1 cellular context compared by ENCODE assay signal in the genomic region with DNA sequence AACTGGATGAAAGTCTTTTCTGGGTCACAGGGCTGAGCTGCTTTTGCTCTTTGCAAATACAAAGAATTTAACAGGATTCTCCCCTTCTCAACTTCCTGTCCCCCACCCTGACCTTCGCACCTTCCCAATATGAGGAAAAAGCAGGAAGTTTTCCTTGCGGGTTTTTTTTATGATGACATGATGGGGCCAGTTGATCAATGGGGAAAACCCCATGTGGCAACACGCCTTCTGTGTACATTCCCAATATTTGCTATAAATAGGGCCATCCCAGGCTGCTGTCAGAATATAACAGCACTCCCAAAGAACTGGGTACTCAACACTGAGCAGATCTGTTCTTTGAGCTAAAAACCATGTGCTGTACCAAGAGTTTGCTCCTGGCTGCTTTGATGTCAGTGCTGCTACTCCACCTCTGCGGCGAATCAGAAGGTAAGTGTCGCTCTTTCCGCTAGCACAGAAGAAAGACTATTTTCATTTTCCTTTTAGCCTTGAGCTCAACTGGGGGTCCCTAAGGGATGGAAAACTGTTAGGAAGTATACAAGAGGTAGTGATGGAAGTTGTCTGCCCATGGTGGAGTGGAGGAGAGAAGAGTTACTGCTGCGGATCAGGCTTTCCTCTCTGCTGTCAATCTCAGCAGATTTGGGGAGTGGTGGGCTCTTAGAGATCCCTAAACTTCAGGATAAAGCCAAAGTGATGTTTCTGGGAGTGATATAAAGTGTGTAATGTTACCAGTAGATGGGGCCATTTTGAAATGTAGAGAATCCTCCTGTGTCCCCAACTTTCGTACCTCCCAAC.
TF ChIP-seq lines count a peak whose summit lies in the region.

A gene with protein sequence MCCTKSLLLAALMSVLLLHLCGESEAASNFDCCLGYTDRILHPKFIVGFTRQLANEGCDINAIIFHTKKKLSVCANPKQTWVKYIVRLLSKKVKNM (plus strand): TSS at position 281 of the 792 bp plus-strand sequence. CDS start 70 bp downstream, at position 351.

TF ChIP-seq in HepG2, 621 proteins besides CTCF, POLR2A, EP300 and RAD21 (continued from another document and continues in another):
- TF ChIP-seq, protein P1, sequence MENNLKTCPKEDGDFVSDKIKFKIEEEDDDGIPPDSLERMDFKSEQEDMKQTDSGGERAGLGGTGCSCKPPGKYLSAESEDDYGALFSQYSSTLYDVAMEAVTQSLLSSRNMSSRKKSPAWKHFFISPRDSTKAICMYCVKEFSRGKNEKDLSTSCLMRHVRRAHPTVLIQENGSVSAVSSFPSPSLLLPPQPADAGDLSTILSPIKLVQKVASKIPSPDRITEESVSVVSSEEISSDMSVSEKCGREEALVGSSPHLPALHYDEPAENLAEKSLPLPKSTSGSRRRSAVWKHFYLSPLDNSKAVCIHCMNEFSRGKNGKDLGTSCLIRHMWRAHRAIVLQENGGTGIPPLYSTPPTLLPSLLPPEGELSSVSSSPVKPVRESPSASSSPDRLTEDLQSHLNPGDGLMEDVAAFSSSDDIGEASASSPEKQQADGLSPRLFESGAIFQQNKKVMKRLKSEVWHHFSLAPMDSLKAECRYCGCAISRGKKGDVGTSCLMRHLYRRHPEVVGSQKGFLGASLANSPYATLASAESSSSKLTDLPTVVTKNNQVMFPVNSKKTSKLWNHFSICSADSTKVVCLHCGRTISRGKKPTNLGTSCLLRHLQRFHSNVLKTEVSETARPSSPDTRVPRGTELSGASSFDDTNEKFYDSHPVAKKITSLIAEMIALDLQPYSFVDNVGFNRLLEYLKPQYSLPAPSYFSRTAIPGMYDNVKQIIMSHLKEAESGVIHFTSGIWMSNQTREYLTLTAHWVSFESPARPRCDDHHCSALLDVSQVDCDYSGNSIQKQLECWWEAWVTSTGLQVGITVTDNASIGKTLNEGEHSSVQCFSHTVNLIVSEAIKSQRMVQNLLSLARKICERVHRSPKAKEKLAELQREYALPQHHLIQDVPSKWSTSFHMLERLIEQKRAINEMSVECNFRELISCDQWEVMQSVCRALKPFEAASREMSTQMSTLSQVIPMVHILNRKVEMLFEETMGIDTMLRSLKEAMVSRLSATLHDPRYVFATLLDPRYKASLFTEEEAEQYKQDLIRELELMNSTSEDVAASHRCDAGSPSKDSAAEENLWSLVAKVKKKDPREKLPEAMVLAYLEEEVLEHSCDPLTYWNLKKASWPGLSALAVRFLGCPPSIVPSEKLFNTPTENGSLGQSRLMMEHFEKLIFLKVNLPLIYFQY (CRISPR knock-in tag; IDR thresholded peaks at IDR 0.05; ENCODE audit: borderline replicate concordance): peak; percentile 8; the same call in 1 of the 2 replicates
- peak; percentile 69 for TF ChIP-seq ZC3H13 (CRISPR knock-in tag; IDR thresholded peaks at IDR 0.05)
- TF ChIP-seq, protein P2, sequence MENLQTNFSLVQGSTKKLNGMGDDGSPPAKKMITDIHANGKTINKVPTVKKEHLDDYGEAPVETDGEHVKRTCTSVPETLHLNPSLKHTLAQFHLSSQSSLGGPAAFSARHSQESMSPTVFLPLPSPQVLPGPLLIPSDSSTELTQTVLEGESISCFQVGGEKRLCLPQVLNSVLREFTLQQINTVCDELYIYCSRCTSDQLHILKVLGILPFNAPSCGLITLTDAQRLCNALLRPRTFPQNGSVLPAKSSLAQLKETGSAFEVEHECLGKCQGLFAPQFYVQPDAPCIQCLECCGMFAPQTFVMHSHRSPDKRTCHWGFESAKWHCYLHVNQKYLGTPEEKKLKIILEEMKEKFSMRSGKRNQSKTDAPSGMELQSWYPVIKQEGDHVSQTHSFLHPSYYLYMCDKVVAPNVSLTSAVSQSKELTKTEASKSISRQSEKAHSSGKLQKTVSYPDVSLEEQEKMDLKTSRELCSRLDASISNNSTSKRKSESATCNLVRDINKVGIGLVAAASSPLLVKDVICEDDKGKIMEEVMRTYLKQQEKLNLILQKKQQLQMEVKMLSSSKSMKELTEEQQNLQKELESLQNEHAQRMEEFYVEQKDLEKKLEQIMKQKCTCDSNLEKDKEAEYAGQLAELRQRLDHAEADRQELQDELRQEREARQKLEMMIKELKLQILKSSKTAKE (CRISPR knock-in tag; IDR thresholded peaks at IDR 0.05; ENCODE audit: borderline replicate concordance): 0 out of 2 replicates have a peak, but pooled peaks have one; percentile 40
- TF ChIP-seq, protein P3, sequence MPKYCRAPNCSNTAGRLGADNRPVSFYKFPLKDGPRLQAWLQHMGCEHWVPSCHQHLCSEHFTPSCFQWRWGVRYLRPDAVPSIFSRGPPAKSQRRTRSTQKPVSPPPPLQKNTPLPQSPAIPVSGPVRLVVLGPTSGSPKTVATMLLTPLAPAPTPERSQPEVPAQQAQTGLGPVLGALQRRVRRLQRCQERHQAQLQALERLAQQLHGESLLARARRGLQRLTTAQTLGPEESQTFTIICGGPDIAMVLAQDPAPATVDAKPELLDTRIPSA (CRISPR knock-in tag; IDR thresholded peaks at IDR 0.05; ENCODE audit: borderline replicate concordance): no peak
- no peak for TF ChIP-seq SRSF4 (IDR thresholded peaks at IDR 0.05; ENCODE audit: low read depth, low read length, poor library complexity, severe bottlenecking)
- TF ChIP-seq, protein P4, sequence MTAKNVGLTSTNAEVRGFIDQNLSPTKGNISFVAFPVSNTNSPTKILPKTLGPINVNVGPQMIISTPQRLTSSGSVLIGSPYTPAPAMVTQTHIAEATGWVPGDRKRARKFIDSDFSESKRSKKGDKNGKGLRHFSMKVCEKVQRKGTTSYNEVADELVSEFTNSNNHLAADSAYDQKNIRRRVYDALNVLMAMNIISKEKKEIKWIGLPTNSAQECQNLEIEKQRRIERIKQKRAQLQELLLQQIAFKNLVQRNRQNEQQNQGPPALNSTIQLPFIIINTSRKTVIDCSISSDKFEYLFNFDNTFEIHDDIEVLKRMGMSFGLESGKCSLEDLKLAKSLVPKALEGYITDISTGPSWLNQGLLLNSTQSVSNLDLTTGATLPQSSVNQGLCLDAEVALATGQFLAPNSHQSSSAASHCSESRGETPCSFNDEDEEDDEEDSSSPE (CRISPR knock-in tag; IDR thresholded peaks at IDR 0.05): peak; percentile 61
- TF ChIP-seq, protein P5, sequence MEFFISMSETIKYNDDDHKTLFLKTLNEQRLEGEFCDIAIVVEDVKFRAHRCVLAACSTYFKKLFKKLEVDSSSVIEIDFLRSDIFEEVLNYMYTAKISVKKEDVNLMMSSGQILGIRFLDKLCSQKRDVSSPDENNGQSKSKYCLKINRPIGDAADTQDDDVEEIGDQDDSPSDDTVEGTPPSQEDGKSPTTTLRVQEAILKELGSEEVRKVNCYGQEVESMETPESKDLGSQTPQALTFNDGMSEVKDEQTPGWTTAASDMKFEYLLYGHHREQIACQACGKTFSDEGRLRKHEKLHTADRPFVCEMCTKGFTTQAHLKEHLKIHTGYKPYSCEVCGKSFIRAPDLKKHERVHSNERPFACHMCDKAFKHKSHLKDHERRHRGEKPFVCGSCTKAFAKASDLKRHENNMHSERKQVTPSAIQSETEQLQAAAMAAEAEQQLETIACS (CRISPR knock-in tag; IDR thresholded peaks at IDR 0.05): no peak
- TF ChIP-seq, protein P6, sequence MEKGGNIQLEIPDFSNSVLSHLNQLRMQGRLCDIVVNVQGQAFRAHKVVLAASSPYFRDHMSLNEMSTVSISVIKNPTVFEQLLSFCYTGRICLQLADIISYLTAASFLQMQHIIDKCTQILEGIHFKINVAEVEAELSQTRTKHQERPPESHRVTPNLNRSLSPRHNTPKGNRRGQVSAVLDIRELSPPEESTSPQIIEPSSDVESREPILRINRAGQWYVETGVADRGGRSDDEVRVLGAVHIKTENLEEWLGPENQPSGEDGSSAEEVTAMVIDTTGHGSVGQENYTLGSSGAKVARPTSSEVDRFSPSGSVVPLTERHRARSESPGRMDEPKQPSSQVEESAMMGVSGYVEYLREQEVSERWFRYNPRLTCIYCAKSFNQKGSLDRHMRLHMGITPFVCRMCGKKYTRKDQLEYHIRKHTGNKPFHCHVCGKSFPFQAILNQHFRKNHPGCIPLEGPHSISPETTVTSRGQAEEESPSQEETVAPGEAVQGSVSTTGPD (CRISPR knock-in tag; IDR thresholded peaks at IDR 0.05): peak; percentile 58; the same call in 1 of the 2 replicates
- TF ChIP-seq NR2F1 (CRISPR knock-in tag; IDR thresholded peaks at IDR 0.05): peak; percentile 67 to 92; a peak in 3 of 4 replicates
- peak; percentile 79 for TF ChIP-seq ZNF614 (CRISPR knock-in tag; IDR thresholded peaks at IDR 0.05; ENCODE audit: borderline replicate concordance)
- TF ChIP-seq SAFB2 (CRISPR knock-in tag; IDR thresholded peaks at IDR 0.05; ENCODE audit: borderline replicate concordance, low read depth): peak; percentile 34; the same call in 1 of the 2 replicates
- TF ChIP-seq ZMYM3 (CRISPR knock-in tag; IDR thresholded peaks at IDR 0.05): peak; percentile 75; the same call in 1 of the 2 replicates
- no peak for TF ChIP-seq TAF15 (IDR thresholded peaks at IDR 0.05; ENCODE audit: low read depth, low read length, poor library complexity, severe bottlenecking)
- peak; percentile 69; the same call in 1 of the 2 replicates for TF ChIP-seq ZNF431 (CRISPR knock-in tag; IDR thresholded peaks at IDR 0.05; ENCODE audit: borderline replicate concordance, low read depth)
- TF ChIP-seq ISX (CRISPR knock-in tag; conservative IDR thresholded peaks at IDR 0.05): no peak
- TF ChIP-seq, protein P7, sequence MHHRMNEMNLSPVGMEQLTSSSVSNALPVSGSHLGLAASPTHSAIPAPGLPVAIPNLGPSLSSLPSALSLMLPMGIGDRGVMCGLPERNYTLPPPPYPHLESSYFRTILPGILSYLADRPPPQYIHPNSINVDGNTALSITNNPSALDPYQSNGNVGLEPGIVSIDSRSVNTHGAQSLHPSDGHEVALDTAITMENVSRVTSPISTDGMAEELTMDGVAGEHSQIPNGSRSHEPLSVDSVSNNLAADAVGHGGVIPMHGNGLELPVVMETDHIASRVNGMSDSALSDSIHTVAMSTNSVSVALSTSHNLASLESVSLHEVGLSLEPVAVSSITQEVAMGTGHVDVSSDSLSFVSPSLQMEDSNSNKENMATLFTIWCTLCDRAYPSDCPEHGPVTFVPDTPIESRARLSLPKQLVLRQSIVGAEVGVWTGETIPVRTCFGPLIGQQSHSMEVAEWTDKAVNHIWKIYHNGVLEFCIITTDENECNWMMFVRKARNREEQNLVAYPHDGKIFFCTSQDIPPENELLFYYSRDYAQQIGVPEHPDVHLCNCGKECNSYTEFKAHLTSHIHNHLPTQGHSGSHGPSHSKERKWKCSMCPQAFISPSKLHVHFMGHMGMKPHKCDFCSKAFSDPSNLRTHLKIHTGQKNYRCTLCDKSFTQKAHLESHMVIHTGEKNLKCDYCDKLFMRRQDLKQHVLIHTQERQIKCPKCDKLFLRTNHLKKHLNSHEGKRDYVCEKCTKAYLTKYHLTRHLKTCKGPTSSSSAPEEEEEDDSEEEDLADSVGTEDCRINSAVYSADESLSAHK (CRISPR knock-in tag; IDR thresholded peaks at IDR 0.05; ENCODE audit: borderline replicate concordance): no peak
- TF ChIP-seq HOXA5 (CRISPR knock-in tag; IDR thresholded peaks at IDR 0.05): peak; percentile 39
- TF ChIP-seq HHEX (CRISPR knock-in tag; IDR thresholded peaks at IDR 0.05): 0 out of 2 replicates have a peak, but pooled peaks have one; percentile 54
- TF ChIP-seq ZSCAN31 (CRISPR knock-in tag; IDR thresholded peaks at IDR 0.05; ENCODE audit: low read depth): peak; percentile 79
- TF ChIP-seq DNMT3B (CRISPR knock-in tag; conservative IDR thresholded peaks at IDR 0.05): 0 out of 2 replicates have a peak, but pooled peaks have one; percentile 45
- TF ChIP-seq AGO1 (IDR thresholded peaks at IDR 0.05; ENCODE audit: low read depth, low read length, poor library complexity, severe bottlenecking): no peak
- TF ChIP-seq TBP (CRISPR knock-in tag; IDR thresholded peaks at IDR 0.05): no peak
- TF ChIP-seq ZBTB1 (CRISPR knock-in tag; IDR thresholded peaks at IDR 0.05; ENCODE audit: borderline replicate concordance): no peak
- TF ChIP-seq, protein P8, sequence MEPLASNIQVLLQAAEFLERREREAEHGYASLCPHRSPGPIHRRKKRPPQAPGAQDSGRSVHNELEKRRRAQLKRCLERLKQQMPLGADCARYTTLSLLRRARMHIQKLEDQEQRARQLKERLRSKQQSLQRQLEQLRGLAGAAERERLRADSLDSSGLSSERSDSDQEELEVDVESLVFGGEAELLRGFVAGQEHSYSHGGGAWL (CRISPR knock-in tag; IDR thresholded peaks at IDR 0.05): no peak; the same call in 1 of the 2 replicates
- peak; percentile 19; the same call in 1 of the 2 replicates for TF ChIP-seq SMAD1 (CRISPR knock-in tag; IDR thresholded peaks at IDR 0.05; ENCODE audit: borderline replicate concordance, low read depth)
- TF ChIP-seq RAD51 (IDR thresholded peaks at IDR 0.05; ENCODE audit: borderline replicate concordance): no peak
- no peak for TF ChIP-seq KLF13 (CRISPR knock-in tag; IDR thresholded peaks at IDR 0.05)
- no peak for TF ChIP-seq ZNF143 (CRISPR knock-in tag; IDR thresholded peaks at IDR 0.05)
- no peak for TF ChIP-seq SMARCE1 (IDR thresholded peaks at IDR 0.05; ENCODE audit: borderline replicate concordance)
- peak; percentile 85 for TF ChIP-seq NR2C2 (CRISPR knock-in tag; IDR thresholded peaks at IDR 0.05; ENCODE audit: borderline replicate concordance)
- peak; percentile 99 for TF ChIP-seq TBX2 (CRISPR knock-in tag; IDR thresholded peaks at IDR 0.05; ENCODE audit: borderline replicate concordance)
- TF ChIP-seq, protein P9, sequence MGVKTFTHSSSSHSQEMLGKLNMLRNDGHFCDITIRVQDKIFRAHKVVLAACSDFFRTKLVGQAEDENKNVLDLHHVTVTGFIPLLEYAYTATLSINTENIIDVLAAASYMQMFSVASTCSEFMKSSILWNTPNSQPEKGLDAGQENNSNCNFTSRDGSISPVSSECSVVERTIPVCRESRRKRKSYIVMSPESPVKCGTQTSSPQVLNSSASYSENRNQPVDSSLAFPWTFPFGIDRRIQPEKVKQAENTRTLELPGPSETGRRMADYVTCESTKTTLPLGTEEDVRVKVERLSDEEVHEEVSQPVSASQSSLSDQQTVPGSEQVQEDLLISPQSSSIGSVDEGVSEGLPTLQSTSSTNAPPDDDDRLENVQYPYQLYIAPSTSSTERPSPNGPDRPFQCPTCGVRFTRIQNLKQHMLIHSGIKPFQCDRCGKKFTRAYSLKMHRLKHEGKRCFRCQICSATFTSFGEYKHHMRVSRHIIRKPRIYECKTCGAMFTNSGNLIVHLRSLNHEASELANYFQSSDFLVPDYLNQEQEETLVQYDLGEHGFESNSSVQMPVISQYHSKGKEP (CRISPR knock-in tag; IDR thresholded peaks at IDR 0.05): peak; percentile 14; the same call in 1 of the 2 replicates
- TF ChIP-seq NCOA1 (CRISPR knock-in tag; IDR thresholded peaks at IDR 0.05): peak; percentile 99
- TF ChIP-seq ZNF296 (CRISPR knock-in tag; conservative IDR thresholded peaks at IDR 0.05): no peak
- TF ChIP-seq, protein P10, sequence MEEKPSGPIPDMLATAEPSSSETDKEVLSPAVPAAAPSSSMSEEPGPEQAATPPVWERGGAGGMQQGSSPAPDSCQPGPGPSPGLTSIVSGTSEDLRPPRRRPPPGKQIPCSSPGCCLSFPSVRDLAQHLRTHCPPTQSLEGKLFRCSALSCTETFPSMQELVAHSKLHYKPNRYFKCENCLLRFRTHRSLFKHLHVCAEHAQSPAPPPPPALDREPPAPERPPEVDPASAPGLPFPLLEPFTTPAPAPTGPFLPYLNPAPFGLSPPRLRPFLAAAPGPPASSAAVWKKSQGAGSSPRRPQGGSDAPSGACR (CRISPR knock-in tag; IDR thresholded peaks at IDR 0.05): peak; percentile 92
- TF ChIP-seq ZNF773 (CRISPR knock-in tag; IDR thresholded peaks at IDR 0.05; ENCODE audit: borderline replicate concordance): no peak
